In genomic region chr7:128845987-128846386, GRCh38 we compare ENCODE assay signal across 2 cellular contexts.
A peak's percentile ranks its signal among the peaks of the same experiment; 100 is the strongest.
TF ChIP-seq lines count a peak whose summit lies in the region.

No MANE protein-coding gene starts in this region.

TF ChIP-seq in HEK293, 187 proteins besides CTCF, POLR2A, EP300 and RAD21 (continues in another document):
- no peak for TF ChIP-seq ZIC2 (tag by site-specific recombination; IDR thresholded peaks at IDR 0.05)
- no peak for TF ChIP-seq ZBTB8A (tag by site-specific recombination; IDR thresholded peaks at IDR 0.05)
- TF ChIP-seq EGR2 (tag by site-specific recombination; IDR thresholded peaks at IDR 0.05; ENCODE audit: low read depth): peak; percentile 59
- TF ChIP-seq ZSCAN16 (tag by site-specific recombination; IDR thresholded peaks at IDR 0.05): no peak
- no peak for TF ChIP-seq WT1 (tag by site-specific recombination; IDR thresholded peaks at IDR 0.05)
- TF ChIP-seq ZNF707 (tag by site-specific recombination; IDR thresholded peaks at IDR 0.05): no peak
- no peak for TF ChIP-seq HOXD13 (CRISPR knock-in tag; IDR thresholded peaks at IDR 0.05; ENCODE audit: borderline replicate concordance)
- TF ChIP-seq ZNF138 (tag by site-specific recombination; IDR thresholded peaks at IDR 0.05; ENCODE audit: borderline replicate concordance): no peak
- TF ChIP-seq ZFP37 (tag by site-specific recombination; IDR thresholded peaks at IDR 0.05): no peak
- TF ChIP-seq ZNF391 (tag by site-specific recombination; IDR thresholded peaks at IDR 0.05; ENCODE audit: borderline replicate concordance, low read depth): no peak
- TF ChIP-seq ZNF600 (tag by site-specific recombination; IDR thresholded peaks at IDR 0.05): no peak
- TF ChIP-seq ZBTB20 (tag by site-specific recombination; IDR thresholded peaks at IDR 0.05): no peak
- TF ChIP-seq ZEB2 (tag by site-specific recombination; IDR thresholded peaks at IDR 0.05): no peak
- TF ChIP-seq ZNF335 (tag by site-specific recombination; conservative IDR thresholded peaks at IDR 0.05): no peak
- TF ChIP-seq ZNF830 (tag by site-specific recombination; IDR thresholded peaks at IDR 0.05; ENCODE audit: low read depth): no peak
- TF ChIP-seq, protein P1, sequence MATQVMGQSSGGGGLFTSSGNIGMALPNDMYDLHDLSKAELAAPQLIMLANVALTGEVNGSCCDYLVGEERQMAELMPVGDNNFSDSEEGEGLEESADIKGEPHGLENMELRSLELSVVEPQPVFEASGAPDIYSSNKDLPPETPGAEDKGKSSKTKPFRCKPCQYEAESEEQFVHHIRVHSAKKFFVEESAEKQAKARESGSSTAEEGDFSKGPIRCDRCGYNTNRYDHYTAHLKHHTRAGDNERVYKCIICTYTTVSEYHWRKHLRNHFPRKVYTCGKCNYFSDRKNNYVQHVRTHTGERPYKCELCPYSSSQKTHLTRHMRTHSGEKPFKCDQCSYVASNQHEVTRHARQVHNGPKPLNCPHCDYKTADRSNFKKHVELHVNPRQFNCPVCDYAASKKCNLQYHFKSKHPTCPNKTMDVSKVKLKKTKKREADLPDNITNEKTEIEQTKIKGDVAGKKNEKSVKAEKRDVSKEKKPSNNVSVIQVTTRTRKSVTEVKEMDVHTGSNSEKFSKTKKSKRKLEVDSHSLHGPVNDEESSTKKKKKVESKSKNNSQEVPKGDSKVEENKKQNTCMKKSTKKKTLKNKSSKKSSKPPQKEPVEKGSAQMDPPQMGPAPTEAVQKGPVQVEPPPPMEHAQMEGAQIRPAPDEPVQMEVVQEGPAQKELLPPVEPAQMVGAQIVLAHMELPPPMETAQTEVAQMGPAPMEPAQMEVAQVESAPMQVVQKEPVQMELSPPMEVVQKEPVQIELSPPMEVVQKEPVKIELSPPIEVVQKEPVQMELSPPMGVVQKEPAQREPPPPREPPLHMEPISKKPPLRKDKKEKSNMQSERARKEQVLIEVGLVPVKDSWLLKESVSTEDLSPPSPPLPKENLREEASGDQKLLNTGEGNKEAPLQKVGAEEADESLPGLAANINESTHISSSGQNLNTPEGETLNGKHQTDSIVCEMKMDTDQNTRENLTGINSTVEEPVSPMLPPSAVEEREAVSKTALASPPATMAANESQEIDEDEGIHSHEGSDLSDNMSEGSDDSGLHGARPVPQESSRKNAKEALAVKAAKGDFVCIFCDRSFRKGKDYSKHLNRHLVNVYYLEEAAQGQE (tag by site-specific recombination; IDR thresholded peaks at IDR 0.05): no peak
- TF ChIP-seq ZNF704 (tag by site-specific recombination; IDR thresholded peaks at IDR 0.05): no peak
- TF ChIP-seq GLIS1 (tag by site-specific recombination; IDR thresholded peaks at IDR 0.05): no peak
- no peak for TF ChIP-seq ZNF654 (tag by site-specific recombination; IDR thresholded peaks at IDR 0.05; ENCODE audit: low read depth)
- TF ChIP-seq, protein P2, sequence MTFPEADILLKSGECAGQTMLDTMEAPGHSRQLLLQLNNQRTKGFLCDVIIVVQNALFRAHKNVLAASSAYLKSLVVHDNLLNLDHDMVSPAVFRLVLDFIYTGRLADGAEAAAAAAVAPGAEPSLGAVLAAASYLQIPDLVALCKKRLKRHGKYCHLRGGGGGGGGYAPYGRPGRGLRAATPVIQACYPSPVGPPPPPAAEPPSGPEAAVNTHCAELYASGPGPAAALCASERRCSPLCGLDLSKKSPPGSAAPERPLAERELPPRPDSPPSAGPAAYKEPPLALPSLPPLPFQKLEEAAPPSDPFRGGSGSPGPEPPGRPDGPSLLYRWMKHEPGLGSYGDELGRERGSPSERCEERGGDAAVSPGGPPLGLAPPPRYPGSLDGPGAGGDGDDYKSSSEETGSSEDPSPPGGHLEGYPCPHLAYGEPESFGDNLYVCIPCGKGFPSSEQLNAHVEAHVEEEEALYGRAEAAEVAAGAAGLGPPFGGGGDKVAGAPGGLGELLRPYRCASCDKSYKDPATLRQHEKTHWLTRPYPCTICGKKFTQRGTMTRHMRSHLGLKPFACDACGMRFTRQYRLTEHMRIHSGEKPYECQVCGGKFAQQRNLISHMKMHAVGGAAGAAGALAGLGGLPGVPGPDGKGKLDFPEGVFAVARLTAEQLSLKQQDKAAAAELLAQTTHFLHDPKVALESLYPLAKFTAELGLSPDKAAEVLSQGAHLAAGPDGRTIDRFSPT (tag by site-specific recombination; IDR thresholded peaks at IDR 0.05): 0 out of 2 replicates have a peak, but pooled peaks have one; percentile 28
- no peak for TF ChIP-seq MEIS1 (CRISPR knock-in tag; IDR thresholded peaks at IDR 0.05; ENCODE audit: borderline replicate concordance)
- TF ChIP-seq KLF9 (tag by site-specific recombination; IDR thresholded peaks at IDR 0.05; ENCODE audit: low read depth): 0 out of 2 replicates have a peak, but pooled peaks have one; percentile 32
- TF ChIP-seq ZNF157 (tag by site-specific recombination; IDR thresholded peaks at IDR 0.05): no peak
- no peak for TF ChIP-seq ZNF174 (tag by site-specific recombination; IDR thresholded peaks at IDR 0.05)
- TF ChIP-seq TCF7L2 (IDR thresholded peaks at IDR 0.05; ENCODE audit: borderline replicate concordance, low read depth, low read length): no peak
- TF ChIP-seq, protein P3, sequence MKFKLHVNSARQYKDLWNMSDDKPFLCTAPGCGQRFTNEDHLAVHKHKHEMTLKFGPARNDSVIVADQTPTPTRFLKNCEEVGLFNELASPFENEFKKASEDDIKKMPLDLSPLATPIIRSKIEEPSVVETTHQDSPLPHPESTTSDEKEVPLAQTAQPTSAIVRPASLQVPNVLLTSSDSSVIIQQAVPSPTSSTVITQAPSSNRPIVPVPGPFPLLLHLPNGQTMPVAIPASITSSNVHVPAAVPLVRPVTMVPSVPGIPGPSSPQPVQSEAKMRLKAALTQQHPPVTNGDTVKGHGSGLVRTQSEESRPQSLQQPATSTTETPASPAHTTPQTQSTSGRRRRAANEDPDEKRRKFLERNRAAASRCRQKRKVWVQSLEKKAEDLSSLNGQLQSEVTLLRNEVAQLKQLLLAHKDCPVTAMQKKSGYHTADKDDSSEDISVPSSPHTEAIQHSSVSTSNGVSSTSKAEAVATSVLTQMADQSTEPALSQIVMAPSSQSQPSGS (tag by site-specific recombination; IDR thresholded peaks at IDR 0.05; ENCODE audit: low read depth): no peak
- TF ChIP-seq ZNF585B (tag by site-specific recombination; IDR thresholded peaks at IDR 0.05): no peak
- TF ChIP-seq ZFHX2 (tag by site-specific recombination; conservative IDR thresholded peaks at IDR 0.05): peak; percentile 58

TF ChIP-seq in GM12878, 131 proteins besides CTCF, POLR2A, EP300 and RAD21:
- TF ChIP-seq, protein P4, sequence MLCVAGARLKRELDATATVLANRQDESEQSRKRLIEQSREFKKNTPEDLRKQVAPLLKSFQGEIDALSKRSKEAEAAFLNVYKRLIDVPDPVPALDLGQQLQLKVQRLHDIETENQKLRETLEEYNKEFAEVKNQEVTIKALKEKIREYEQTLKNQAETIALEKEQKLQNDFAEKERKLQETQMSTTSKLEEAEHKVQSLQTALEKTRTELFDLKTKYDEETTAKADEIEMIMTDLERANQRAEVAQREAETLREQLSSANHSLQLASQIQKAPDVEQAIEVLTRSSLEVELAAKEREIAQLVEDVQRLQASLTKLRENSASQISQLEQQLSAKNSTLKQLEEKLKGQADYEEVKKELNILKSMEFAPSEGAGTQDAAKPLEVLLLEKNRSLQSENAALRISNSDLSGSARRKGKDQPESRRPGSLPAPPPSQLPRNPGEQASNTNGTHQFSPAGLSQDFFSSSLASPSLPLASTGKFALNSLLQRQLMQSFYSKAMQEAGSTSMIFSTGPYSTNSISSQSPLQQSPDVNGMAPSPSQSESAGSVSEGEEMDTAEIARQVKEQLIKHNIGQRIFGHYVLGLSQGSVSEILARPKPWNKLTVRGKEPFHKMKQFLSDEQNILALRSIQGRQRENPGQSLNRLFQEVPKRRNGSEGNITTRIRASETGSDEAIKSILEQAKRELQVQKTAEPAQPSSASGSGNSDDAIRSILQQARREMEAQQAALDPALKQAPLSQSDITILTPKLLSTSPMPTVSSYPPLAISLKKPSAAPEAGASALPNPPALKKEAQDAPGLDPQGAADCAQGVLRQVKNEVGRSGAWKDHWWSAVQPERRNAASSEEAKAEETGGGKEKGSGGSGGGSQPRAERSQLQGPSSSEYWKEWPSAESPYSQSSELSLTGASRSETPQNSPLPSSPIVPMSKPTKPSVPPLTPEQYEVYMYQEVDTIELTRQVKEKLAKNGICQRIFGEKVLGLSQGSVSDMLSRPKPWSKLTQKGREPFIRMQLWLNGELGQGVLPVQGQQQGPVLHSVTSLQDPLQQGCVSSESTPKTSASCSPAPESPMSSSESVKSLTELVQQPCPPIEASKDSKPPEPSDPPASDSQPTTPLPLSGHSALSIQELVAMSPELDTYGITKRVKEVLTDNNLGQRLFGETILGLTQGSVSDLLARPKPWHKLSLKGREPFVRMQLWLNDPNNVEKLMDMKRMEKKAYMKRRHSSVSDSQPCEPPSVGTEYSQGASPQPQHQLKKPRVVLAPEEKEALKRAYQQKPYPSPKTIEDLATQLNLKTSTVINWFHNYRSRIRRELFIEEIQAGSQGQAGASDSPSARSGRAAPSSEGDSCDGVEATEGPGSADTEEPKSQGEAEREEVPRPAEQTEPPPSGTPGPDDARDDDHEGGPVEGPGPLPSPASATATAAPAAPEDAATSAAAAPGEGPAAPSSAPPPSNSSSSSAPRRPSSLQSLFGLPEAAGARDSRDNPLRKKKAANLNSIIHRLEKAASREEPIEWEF (IDR thresholded peaks at IDR 0.05; ENCODE audit: insufficient replicate concordance, low read depth, low read length): no peak
- TF ChIP-seq, protein P5, sequence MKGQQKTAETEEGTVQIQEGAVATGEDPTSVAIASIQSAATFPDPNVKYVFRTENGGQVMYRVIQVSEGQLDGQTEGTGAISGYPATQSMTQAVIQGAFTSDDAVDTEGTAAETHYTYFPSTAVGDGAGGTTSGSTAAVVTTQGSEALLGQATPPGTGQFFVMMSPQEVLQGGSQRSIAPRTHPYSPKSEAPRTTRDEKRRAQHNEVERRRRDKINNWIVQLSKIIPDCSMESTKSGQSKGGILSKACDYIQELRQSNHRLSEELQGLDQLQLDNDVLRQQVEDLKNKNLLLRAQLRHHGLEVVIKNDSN (IDR thresholded peaks at IDR 0.05; ENCODE audit: borderline replicate concordance, extremely low read length, insufficient read depth, low read depth, low read length): peak; percentile 33
